Comparison of ENCODE assay signal across 15 cellular contexts in genomic region chr6:21885101-21885500, GRCh38.
A peak's percentile ranks its signal among the peaks of the same experiment; 100 is the strongest.
DNase-seq lines count a peak whose midpoint lies in the region; FAIRE-seq and TF ChIP-seq lines count a peak whose summit lies in the region.
"Had no signal": no experiment of that assay in that cellular context is flagged by ENCODE, and none has a peak within 500 bp of the region (broad histone marks: within the 10 kb centered on the region; RNA-seq: fewer than 3 reads in every experiment).

No MANE protein-coding gene starts in this region.

- peaks cover 43% of the 10 kb centered on the region for H3K36me3 ChIP-seq in endodermal cell (ENCODE audit: control insufficient read depth, insufficient read depth, low read length)

- TF ChIP-seq CTCF in endodermal cell (conservative IDR thresholded peaks at IDR 0.05): no peak

- no peak overlapping the region for H3K4me3 ChIP-seq in endodermal cell (ENCODE audit: low read length)

- H3K9ac ChIP-seq in endodermal cell (ENCODE audit: extremely low read depth, low read length, poor library complexity, severe bottlenecking): no peak overlapping the region

- no peak overlapping the region for H3K27ac Mint-ChIP-seq in endodermal cell
- H3K27ac Mint-ChIP-seq: natural killer cell, type B pancreatic cell had no signal

- H3K27me3 Mint-ChIP-seq in endodermal cell (ENCODE audit: insufficient read depth): no peaks in the 10 kb centered on the region
- H3K27me3 Mint-ChIP-seq: type B pancreatic cell had no signal

- no peaks in the 10 kb centered on the region for H3K27me3 ChIP-seq in endodermal cell (ENCODE audit: control insufficient read depth, insufficient read depth, low read length, poor library complexity, severe bottlenecking)

- no peaks in the 10 kb centered on the region for H3K9me3 ChIP-seq in endodermal cell (ENCODE audit: control insufficient read depth, low read length)

- peaks cover 2% of the 10 kb centered on the region for H3K9me3 Mint-ChIP-seq in endodermal cell
- H3K9me3 Mint-ChIP-seq: natural killer cell had no signal

- peak overlapping the region; percentile 90 for H3K27ac ChIP-seq in endodermal cell (ENCODE audit: low read depth, low read length)

- H3K4me3 Mint-ChIP-seq in endodermal cell: no peak overlapping the region
- H3K4me3 Mint-ChIP-seq: natural killer cell, type B pancreatic cell had no signal

- peaks cover 15% of the 10 kb centered on the region for H3K4me1 Mint-ChIP-seq in endodermal cell
- H3K4me1 Mint-ChIP-seq: natural killer cell had no signal

- 92% methylated on average over 1 of the region's 1 CpG; no CpG with 5 or more reads in 1 of the 2 experiments for WGBS in endodermal cell (ENCODE audit: insufficient coverage in 1 of 2, insufficient read length in 1 of 2), 2 experiments

- no peak for FAIRE-seq in RCC 7860 (lab: Jason Lieb, UNC)
- FAIRE-seq: frontal cortex had no signal

- DNase-seq in A172 (ENCODE audit: low spot score) (peak; percentile 21), RCC 7860 (ENCODE audit: low spot score) (peak; percentile 3), endodermal cell (no peak), pulmonary artery endothelial cell (ENCODE audit: low read depth, low spot score) (peak; percentile 10), globus pallidus (ENCODE audit: low spot score) (no peak), HCEC 1CT (no peak), H4 (ENCODE audit: low spot score) (no peak), NOMO-1 treated with dmso at 0.1 percent for 144 hours (lab: John Stamatoyannopoulos, UW; ENCODE audit: unreplicated experiment) (no peak)
- DNase-seq: activated T-cell treated with anti-CD3 and anti-CD28 coated beads, Interleukin-2, amount 50 U/mL, for 1 hour; DMS79; natural killer cell; NCI-H1048; T-helper 1 cell had no signal

- peaks cover 10% of the 10 kb centered on the region for H3K4me1 ChIP-seq in endodermal cell (ENCODE audit: control insufficient read depth, insufficient read depth, low read length)

- peaks cover 41% of the 10 kb centered on the region for H3K36me3 Mint-ChIP-seq in endodermal cell (ENCODE audit: low read depth)
- H3K36me3 Mint-ChIP-seq: natural killer cell had no signal

Comparison
In these comparisons a context has a peak if more than half of its experiments do, and no peak if none do; other contexts are left out.
1. DNase-seq: peak in A172 (single experiment), RCC 7860 (single experiment) and pulmonary artery endothelial cell (single experiment); none in endodermal cell (single experiment), globus pallidus (single experiment), HCEC 1CT (single experiment), H4 (single experiment) and NOMO-1 treated with dmso at 0.1 percent for 144 hours (single experiment).